ENCODE assay signal across 21 cellular contexts in genomic region chr3:96183871-96184270, GRCh38.
"Had no signal": no experiment of that assay in that cellular context is flagged by ENCODE, and none has a peak within 500 bp of the region (broad histone marks: within the 10 kb centered on the region; RNA-seq: fewer than 3 reads in every experiment).

No MANE protein-coding gene starts in this region.

- ATAC-seq: natural killer cell treated with Interleukin-12 subunit alpha and Interleukin-12 subunit beta and Interleukin-15 and Interleukin-18, amount 100 ng/mL, for 72 hours; psoas muscle; right cardiac atrium; right lobe of liver; stimulated activated effector memory CD8-positive, alpha-beta T cell treated with anti-CD3 and anti-CD28 coated beads, Interleukin-12 subunit alpha, Interleukin-12 subunit beta, amount 100 ng/mL, for 72 hours; stimulated activated naive B cell treated with anti-CD40 and anti-IgM and Interleukin-4, amounts not matched to agents 10 μg/mL and 1 μg/mL and 100 μg/mL, for 72 hours had no signal

- DNase-seq: nephron progenitor cell; nucleus accumbens; posterior cingulate gyrus; psoas muscle; right cardiac atrium; right lobe of liver; sigmoid colon; small intestine; stimulated activated CD4-positive, alpha-beta T cell treated with anti-CD3 and anti-CD28 coated beads, Interleukin-15, amount 100 ng/mL, for 24 hours; stimulated activated CD4-positive, alpha-beta T cell treated with anti-CD3 and anti-CD28 coated beads, Interleukin-2, amount 100 ng/mL, for 24 hours; stimulated activated CD4-positive, alpha-beta T cell treated with anti-CD3 and anti-CD28 coated beads, Interleukin-2, amount 100 ng/mL, for 48 hours; stimulated activated CD4-positive, alpha-beta T cell treated with anti-CD3 and anti-CD28 coated beads, Interleukin-4, amount 100 ng/mL, for 24 hours; stimulated activated naive B cell treated with anti-CD40 and anti-IgM and Interleukin-4, amounts not matched to agents 10 μg/mL and 1 μg/mL and 100 μg/mL, for 72 hours; stimulated activated naive CD4-positive, alpha-beta T cell treated with Interleukin-2 at 50 U/mL for 16 hours; stomach; thyroid gland; trophoblast cell; upper lobe of left lung had no signal

- FAIRE-seq: small intestine, urothelium cell line had no signal
